In the genomic region with DNA sequence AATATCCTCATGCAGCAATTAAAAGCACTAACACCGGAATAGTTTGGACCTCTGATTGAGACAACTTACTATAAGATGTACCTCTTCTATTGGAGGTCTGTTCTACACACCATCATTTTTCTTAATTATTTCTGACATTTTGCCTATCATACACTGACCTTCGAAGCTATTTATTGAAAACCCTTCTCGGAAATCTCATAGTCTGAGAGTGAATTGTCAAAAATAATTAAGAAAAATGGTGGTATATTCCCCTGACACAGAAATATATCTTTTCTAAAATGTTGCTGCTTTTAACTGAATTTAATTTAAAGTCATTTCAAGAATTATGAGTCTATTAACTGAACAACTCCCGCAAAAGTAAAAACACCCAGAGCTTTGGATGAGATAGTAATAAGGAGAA, we compare ENCODE assay signal across 21 cellular contexts.
"Had no signal": no experiment of that assay in that cellular context is flagged by ENCODE, and none has a peak within 500 bp of the region (broad histone marks: within the 10 kb centered on the region; RNA-seq: fewer than 3 reads in every experiment).

No MANE protein-coding gene starts in this region.

- H3K27me3 ChIP-seq: dorsolateral prefrontal cortex, heart left ventricle, neutrophil, right lobe of liver, tibial artery, upper lobe of left lung, uterus had no signal

- H3K9me3 ChIP-seq: heart left ventricle, mucosa of descending colon, neutrophil, psoas muscle, right lobe of liver, tibial artery, upper lobe of left lung, uterus had no signal

- H3K27ac ChIP-seq: dorsolateral prefrontal cortex, heart left ventricle, neutrophil, psoas muscle, right lobe of liver, tibial artery, upper lobe of left lung had no signal

- FAIRE-seq: frontal cortex had no signal

- H3K27ac Mint-ChIP-seq: stimulated activated memory B cell treated with anti-CD40 and anti-IgM and Interleukin-4, amounts not matched to agents 10 μg/mL and 1 μg/mL and 100 μg/mL, for 72 hours; stimulated activated naive CD8-positive, alpha-beta T cell treated with anti-CD3 and anti-CD28 coated beads, Interleukin-15, Interleukin-2, amounts not matched to agents 100 ng/mL and 50 ng/mL, for 24 hours had no signal

- H3K4me1 Mint-ChIP-seq: stimulated activated memory B cell treated with anti-CD40 and anti-IgM and Interleukin-4, amounts not matched to agents 10 μg/mL and 1 μg/mL and 100 μg/mL, for 72 hours had no signal

- H3K9me3 Mint-ChIP-seq: stimulated activated naive CD8-positive, alpha-beta T cell treated with anti-CD3 and anti-CD28 coated beads, Interleukin-15, Interleukin-2, amounts not matched to agents 100 ng/mL and 50 ng/mL, for 24 hours had no signal

- H3K4me1 ChIP-seq: psoas muscle, right lobe of liver, upper lobe of left lung, uterus had no signal

- H3K4me3 ChIP-seq: dorsolateral prefrontal cortex, heart left ventricle, mucosa of descending colon, psoas muscle, right lobe of liver, tibial artery, upper lobe of left lung, uterus had no signal

- DNase-seq: dorsolateral prefrontal cortex; effector CD8-positive, alpha-beta T cell; heart left ventricle; hippocampal formation; mammary epithelial cell; mucosa of descending colon; naive thymus-derived CD8-positive, alpha-beta T cell; psoas muscle; retina; right lobe of liver; stimulated activated CD4-positive, alpha-beta T cell treated with anti-CD3 and anti-CD28 coated beads, Interleukin-4, amount 100 ng/mL, for 1 hour; stimulated activated CD8-positive, alpha-beta memory T cell treated with anti-CD3 and anti-CD28 coated beads, Interleukin-4, amount 100 ng/mL, for 48 hours; tibial artery; upper lobe of left lung; uterus had no signal

- H3K36me3 ChIP-seq: neutrophil, right lobe of liver, tibial artery, upper lobe of left lung, uterus had no signal

- H3K27me3 Mint-ChIP-seq: naive thymus-derived CD8-positive, alpha-beta T cell; stimulated activated memory B cell treated with anti-CD40 and anti-IgM and Interleukin-4, amounts not matched to agents 10 μg/mL and 1 μg/mL and 100 μg/mL, for 72 hours; stimulated activated naive CD8-positive, alpha-beta T cell treated with anti-CD3 and anti-CD28 coated beads, Interleukin-15, Interleukin-2, amounts not matched to agents 100 ng/mL and 50 ng/mL, for 24 hours had no signal

- H3K36me3 Mint-ChIP-seq: stimulated activated memory B cell treated with anti-CD40 and anti-IgM and Interleukin-4, amounts not matched to agents 10 μg/mL and 1 μg/mL and 100 μg/mL, for 72 hours had no signal

- H3K4me3 Mint-ChIP-seq: naive thymus-derived CD8-positive, alpha-beta T cell; stimulated activated memory B cell treated with anti-CD40 and anti-IgM and Interleukin-4, amounts not matched to agents 10 μg/mL and 1 μg/mL and 100 μg/mL, for 72 hours; stimulated activated naive CD8-positive, alpha-beta T cell treated with anti-CD3 and anti-CD28 coated beads, Interleukin-15, Interleukin-2, amounts not matched to agents 100 ng/mL and 50 ng/mL, for 24 hours had no signal

- ATAC-seq: esophagus mucosa; left lobe of liver; mucosa of descending colon; naive thymus-derived CD8-positive, alpha-beta T cell; psoas muscle; right lobe of liver; stimulated activated memory B cell treated with anti-CD40 and anti-IgM and Interleukin-4, amounts not matched to agents 10 μg/mL and 1 μg/mL and 100 μg/mL, for 72 hours had no signal
